8 cellular contexts compared by ENCODE assay signal in genomic region chr2:31523871-31524492, GRCh38. TPM values are rescaled to one million over a fixed set of nuclear protein-coding genes. Genes with fewer than 3 reads are reported as not detected.
DNase-seq lines count a peak whose midpoint lies in the region; ATAC-seq, FAIRE-seq and TF ChIP-seq lines count a peak whose summit lies in the region.

No MANE protein-coding gene starts in this region.

- peaks cover 2% of the 10 kb centered on the region for H3K9me3 Mint-ChIP-seq in astrocyte (ENCODE audit: unreplicated experiment)

- H3K27ac ChIP-seq in left ventricle myocardium inferior (replicated peaks) (no peak overlapping the region), astrocyte (ENCODE audit: low read depth, low read length) (no peak overlapping the region)

- no peak overlapping the region for H3K9ac ChIP-seq in astrocyte (ENCODE audit: low read length)

- ATAC-seq in left ventricle myocardium superior (no peak), HG03097 (IDR thresholded peaks at IDR 0.05; ENCODE audit: low FRiP score, unreplicated experiment) (no peak)

- no peaks in the 10 kb centered on the region for H3K79me2 ChIP-seq in astrocyte (ENCODE audit: insufficient read depth, low read length)

- FAIRE-seq in astrocyte (lab: Jason Lieb, UNC) = peak; percentile 43

- no peak overlapping the region for H3K27ac Mint-ChIP-seq in astrocyte (ENCODE audit: unreplicated experiment)

- no peaks in the 10 kb centered on the region for H3K36me3 Mint-ChIP-seq in astrocyte (ENCODE audit: low read depth, unreplicated experiment)

- H4K20me1 ChIP-seq in astrocyte (ENCODE audit: insufficient read depth, low read length) = no peaks in the 10 kb centered on the region

- no peaks in the 10 kb centered on the region for H3K4me1 ChIP-seq in left ventricle myocardium inferior
- H3K4me1 ChIP-seq in astrocyte (ENCODE audit: insufficient read depth, low read length) = no peaks in the 10 kb centered on the region

- no peak overlapping the region for H2AFZ ChIP-seq in astrocyte (ENCODE audit: low read depth, low read length)

- TF ChIP-seq CTCF in left ventricle myocardium inferior (IDR thresholded peaks at IDR 0.05; ENCODE audit: borderline replicate concordance) (peak; percentile 74), astrocyte (IDR thresholded peaks at IDR 0.05; ENCODE audit: insufficient read depth, low read depth, low read length) (peak; percentile 88)

- peaks cover 38% of the 10 kb centered on the region for H3K27me3 ChIP-seq in left ventricle myocardium inferior (ENCODE audit: low read depth)
- H3K27me3 ChIP-seq in astrocyte (ENCODE audit: insufficient read depth, low read length) = peaks cover 4% of the 10 kb centered on the region

- no peaks in the 10 kb centered on the region for H3K9me3 ChIP-seq in left ventricle myocardium inferior (replicated peaks)
- no peaks in the 10 kb centered on the region for H3K9me3 ChIP-seq in astrocyte (ENCODE audit: insufficient read depth, low read depth, low read length)

- peaks cover 7% of the 10 kb centered on the region for H3K27me3 Mint-ChIP-seq in astrocyte (ENCODE audit: low read depth, unreplicated experiment)

- H3K36me3 ChIP-seq in left ventricle myocardium inferior = no peaks in the 10 kb centered on the region
- H3K36me3 ChIP-seq in astrocyte (ENCODE audit: insufficient read depth, low read length) = no peaks in the 10 kb centered on the region

- intact Hi-C loops in left ventricle myocardium inferior (cut with micrococcal nuclease) = loop anchor here (10.0 kb wide), 1 partner anchor 809 kb away; no protein-coding TSS in a partner anchor
- intact Hi-C loops in left ventricle myocardium superior (cut with micrococcal nuclease) = no loop called here

- no peak overlapping the region for H3K4me3 Mint-ChIP-seq in astrocyte (ENCODE audit: unreplicated experiment)

- H3K4me3 ChIP-seq in left ventricle myocardium inferior (no peak overlapping the region), astrocyte (ENCODE audit: insufficient read depth, low read depth, low read length) (no peak overlapping the region)

- H3K4me1 Mint-ChIP-seq in astrocyte (ENCODE audit: low read depth, unreplicated experiment) = no peaks in the 10 kb centered on the region

- no peak for DNase-seq in left ventricle myocardium inferior
- DNase-seq in left ventricle myocardium superior = no peak
- peak; percentile 56 for DNase-seq in KG1 (lab: John Stamatoyannopoulos, UW)
- DNase-seq in T follicular helper cell (ENCODE audit: low read depth) = peak; percentile 25
- peak; percentile 15 for DNase-seq in astrocyte (ENCODE audit: low read depth)
- DNase-seq in kidney glomerular epithelial cell (lab: John Stamatoyannopoulos, UW) = peak; percentile 13
- peak; percentile 5 to 21 (median 10) for DNase-seq in stimulated activated CD4-positive, alpha-beta T cell treated with anti-CD3 and anti-CD28 coated beads, TNF-alpha, amount 100 ng/mL, for 4 hours (ENCODE audit: low read depth in 3 of 3)

- no peak overlapping the region for H3K4me2 ChIP-seq in astrocyte (ENCODE audit: low read length)

RNA-seq across cellular contexts. Expression of gene SRD5A2, which starts 56.8 kb away (rescaled TPM):
- not detected for total RNA-seq in left ventricle myocardium inferior
- not detected for total RNA-seq in left ventricle myocardium superior
- not detected in 2 replicates for total RNA-seq in astrocyte

Comparison
In these comparisons a context has a peak if more than half of its experiments do, and no peak if none do; other contexts are left out.
1. DNase-seq: peak in KG1 (single experiment), T follicular helper cell (single experiment), astrocyte (single experiment), kidney glomerular epithelial cell (single experiment) and stimulated activated CD4-positive, alpha-beta T cell treated with anti-CD3 and anti-CD28 coated beads, TNF-alpha, amount 100 ng/mL, for 4 hours (3 of 3); none in left ventricle myocardium inferior (single experiment) and left ventricle myocardium superior (single experiment).